Comparison of ENCODE assay signal across 10 cellular contexts in genomic region chr4:26507286-26507685, GRCh38. TPM values are rescaled to one million over a fixed set of nuclear protein-coding genes. Genes with fewer than 3 reads are reported as not detected.
"Had no signal": no experiment of that assay in that cellular context is flagged by ENCODE, and none has a peak within 500 bp of the region (broad histone marks: within the 10 kb centered on the region; RNA-seq: fewer than 3 reads in every experiment).

No MANE protein-coding gene starts in this region.

- H3K27ac Mint-ChIP-seq: IgD-negative memory B cell had no signal

- H3K4me3 ChIP-seq: K562 had no signal

- H3K4me1 Mint-ChIP-seq: IgD-negative memory B cell had no signal

- H3K36me3 Mint-ChIP-seq: IgD-negative memory B cell had no signal

- FAIRE-seq: HepG2, HTR-8/SVneo, K562 had no signal

- H3K4me3 Mint-ChIP-seq: IgD-negative memory B cell had no signal

- DNase-seq: IMR-90, KBM-7, KG1 had no signal

- H3K27ac ChIP-seq: HL-60 had no signal

RNA-seq across cellular contexts. Expression of gene CCKAR, which starts 17.0 kb away (rescaled TPM):
- total RNA-seq: HepG2, HT-29, HT1080, IMR-90, K562 had no signal
- polyA plus RNA-seq: HepG2, IgD-negative memory B cell, IMR-90, K562 had no signal
